ENCODE assay signal across 1 cellular context in the genomic region with DNA sequence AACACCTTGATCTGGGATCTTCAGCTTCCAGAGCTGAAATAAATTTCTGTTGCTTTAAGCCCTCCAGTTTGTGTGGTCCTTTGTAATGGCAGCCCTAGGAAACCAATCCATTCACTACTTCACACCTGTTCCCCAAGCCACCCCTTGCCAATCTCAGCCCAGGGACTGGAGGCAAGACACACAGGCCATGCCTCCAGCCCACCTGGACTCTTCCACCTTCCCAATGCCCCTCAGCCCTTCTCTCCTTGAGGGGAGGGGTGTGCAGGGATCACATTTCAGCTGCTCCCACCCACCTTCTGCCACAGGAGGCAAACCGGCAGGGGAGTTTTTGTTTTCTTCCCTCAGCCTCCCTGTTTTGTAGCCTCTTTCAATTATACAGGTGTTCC.
TF ChIP-seq lines count a peak whose summit lies in the region.

No MANE protein-coding gene starts in this region.

TF ChIP-seq in GM23338, 12 proteins besides CTCF, POLR2A, EP300 and RAD21 (continued from another document):
- TF ChIP-seq, protein P1, sequence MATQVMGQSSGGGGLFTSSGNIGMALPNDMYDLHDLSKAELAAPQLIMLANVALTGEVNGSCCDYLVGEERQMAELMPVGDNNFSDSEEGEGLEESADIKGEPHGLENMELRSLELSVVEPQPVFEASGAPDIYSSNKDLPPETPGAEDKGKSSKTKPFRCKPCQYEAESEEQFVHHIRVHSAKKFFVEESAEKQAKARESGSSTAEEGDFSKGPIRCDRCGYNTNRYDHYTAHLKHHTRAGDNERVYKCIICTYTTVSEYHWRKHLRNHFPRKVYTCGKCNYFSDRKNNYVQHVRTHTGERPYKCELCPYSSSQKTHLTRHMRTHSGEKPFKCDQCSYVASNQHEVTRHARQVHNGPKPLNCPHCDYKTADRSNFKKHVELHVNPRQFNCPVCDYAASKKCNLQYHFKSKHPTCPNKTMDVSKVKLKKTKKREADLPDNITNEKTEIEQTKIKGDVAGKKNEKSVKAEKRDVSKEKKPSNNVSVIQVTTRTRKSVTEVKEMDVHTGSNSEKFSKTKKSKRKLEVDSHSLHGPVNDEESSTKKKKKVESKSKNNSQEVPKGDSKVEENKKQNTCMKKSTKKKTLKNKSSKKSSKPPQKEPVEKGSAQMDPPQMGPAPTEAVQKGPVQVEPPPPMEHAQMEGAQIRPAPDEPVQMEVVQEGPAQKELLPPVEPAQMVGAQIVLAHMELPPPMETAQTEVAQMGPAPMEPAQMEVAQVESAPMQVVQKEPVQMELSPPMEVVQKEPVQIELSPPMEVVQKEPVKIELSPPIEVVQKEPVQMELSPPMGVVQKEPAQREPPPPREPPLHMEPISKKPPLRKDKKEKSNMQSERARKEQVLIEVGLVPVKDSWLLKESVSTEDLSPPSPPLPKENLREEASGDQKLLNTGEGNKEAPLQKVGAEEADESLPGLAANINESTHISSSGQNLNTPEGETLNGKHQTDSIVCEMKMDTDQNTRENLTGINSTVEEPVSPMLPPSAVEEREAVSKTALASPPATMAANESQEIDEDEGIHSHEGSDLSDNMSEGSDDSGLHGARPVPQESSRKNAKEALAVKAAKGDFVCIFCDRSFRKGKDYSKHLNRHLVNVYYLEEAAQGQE (IDR thresholded peaks at IDR 0.05; ENCODE audit: unreplicated experiment): no peak
- TF ChIP-seq EZH2 (IDR thresholded peaks at IDR 0.05; ENCODE audit: low read depth, unreplicated experiment): no peak
- TF ChIP-seq, protein P2, sequence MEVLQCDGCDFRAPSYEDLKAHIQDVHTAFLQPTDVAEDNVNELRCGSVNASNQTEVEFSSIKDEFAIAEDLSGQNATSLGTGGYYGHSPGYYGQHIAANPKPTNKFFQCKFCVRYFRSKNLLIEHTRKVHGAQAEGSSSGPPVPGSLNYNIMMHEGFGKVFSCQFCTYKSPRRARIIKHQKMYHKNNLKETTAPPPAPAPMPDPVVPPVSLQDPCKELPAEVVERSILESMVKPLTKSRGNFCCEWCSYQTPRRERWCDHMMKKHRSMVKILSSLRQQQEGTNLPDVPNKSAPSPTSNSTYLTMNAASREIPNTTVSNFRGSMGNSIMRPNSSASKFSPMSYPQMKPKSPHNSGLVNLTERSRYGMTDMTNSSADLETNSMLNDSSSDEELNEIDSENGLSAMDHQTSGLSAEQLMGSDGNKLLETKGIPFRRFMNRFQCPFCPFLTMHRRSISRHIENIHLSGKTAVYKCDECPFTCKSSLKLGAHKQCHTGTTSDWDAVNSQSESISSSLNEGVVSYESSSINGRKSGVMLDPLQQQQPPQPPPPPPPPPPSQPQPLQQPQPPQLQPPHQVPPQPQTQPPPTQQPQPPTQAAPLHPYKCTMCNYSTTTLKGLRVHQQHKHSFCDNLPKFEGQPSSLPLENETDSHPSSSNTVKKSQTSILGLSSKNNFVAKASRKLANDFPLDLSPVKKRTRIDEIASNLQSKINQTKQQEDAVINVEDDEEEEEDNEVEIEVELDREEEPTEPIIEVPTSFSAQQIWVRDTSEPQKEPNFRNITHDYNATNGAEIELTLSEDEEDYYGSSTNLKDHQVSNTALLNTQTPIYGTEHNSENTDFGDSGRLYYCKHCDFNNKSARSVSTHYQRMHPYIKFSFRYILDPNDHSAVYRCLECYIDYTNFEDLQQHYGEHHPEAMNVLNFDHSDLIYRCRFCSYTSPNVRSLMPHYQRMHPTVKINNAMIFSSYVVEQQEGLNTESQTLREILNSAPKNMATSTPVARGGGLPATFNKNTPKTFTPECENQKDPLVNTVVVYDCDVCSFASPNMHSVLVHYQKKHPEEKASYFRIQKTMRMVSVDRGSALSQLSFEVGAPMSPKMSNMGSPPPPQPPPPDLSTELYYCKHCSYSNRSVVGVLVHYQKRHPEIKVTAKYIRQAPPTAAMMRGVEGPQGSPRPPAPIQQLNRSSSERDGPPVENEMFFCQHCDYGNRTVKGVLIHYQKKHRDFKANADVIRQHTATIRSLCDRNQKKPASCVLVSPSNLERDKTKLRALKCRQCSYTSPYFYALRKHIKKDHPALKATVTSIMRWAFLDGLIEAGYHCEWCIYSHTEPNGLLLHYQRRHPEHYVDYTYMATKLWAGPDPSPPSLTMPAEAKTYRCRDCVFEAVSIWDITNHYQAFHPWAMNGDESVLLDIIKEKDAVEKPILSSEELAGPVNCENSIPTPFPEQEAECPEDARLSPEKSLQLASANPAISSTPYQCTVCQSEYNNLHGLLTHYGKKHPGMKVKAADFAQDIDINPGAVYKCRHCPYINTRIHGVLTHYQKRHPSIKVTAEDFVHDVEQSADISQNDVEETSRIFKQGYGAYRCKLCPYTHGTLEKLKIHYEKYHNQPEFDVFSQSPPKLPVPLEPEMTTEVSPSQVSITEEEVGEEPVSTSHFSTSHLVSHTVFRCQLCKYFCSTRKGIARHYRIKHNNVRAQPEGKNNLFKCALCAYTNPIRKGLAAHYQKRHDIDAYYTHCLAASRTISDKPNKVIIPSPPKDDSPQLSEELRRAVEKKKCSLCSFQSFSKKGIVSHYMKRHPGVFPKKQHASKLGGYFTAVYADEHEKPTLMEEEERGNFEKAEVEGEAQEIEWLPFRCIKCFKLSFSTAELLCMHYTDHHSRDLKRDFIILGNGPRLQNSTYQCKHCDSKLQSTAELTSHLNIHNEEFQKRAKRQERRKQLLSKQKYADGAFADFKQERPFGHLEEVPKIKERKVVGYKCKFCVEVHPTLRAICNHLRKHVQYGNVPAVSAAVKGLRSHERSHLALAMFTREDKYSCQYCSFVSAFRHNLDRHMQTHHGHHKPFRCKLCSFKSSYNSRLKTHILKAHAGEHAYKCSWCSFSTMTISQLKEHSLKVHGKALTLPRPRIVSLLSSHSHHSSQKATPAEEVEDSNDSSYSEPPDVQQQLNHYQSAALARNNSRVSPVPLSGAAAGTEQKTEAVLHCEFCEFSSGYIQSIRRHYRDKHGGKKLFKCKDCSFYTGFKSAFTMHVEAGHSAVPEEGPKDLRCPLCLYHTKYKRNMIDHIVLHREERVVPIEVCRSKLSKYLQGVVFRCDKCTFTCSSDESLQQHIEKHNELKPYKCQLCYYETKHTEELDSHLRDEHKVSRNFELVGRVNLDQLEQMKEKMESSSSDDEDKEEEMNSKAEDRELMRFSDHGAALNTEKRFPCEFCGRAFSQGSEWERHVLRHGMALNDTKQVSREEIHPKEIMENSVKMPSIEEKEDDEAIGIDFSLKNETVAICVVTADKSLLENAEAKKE (CRISPR knock-in tag; IDR thresholded peaks at IDR 0.05): no peak
- no peak for TF ChIP-seq POLR2AphosphoS5 (IDR thresholded peaks at IDR 0.05; ENCODE audit: low read depth)
- TF ChIP-seq STAT1 (IDR thresholded peaks at IDR 0.05; ENCODE audit: unreplicated experiment): no peak
- TF ChIP-seq ZNF331 (CRISPR knock-in tag; IDR thresholded peaks at IDR 0.05; ENCODE audit: low read depth): no peak
- TF ChIP-seq JUNB (IDR thresholded peaks at IDR 0.05; ENCODE audit: unreplicated experiment): no peak
